In the genomic region with DNA sequence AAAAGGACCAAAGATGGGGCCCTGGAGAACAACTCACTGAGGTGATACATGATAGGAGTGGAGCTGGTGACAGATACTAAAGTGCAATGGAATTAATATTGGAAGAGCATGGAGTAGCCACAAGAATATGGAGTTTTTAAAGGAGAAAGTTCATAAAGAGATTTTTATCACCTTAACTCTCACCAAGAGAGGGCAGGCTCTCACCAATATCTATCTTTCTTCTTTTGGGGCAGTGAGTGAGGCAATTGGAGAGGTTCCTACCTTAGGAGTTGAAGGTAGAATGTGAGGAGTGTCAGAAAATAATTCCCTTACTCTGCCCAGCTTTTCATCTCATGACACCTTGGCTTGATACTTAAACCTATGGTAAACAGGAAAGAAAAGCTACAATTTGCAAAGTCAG, we compare ENCODE assay signal across 1 cellular context.
TF ChIP-seq lines count a peak whose summit lies in the region.

No MANE protein-coding gene starts in this region.

TF ChIP-seq in HCT116, 20 proteins besides CTCF, POLR2A, EP300 and RAD21 (continued from another document):
- TF ChIP-seq, protein P1, sequence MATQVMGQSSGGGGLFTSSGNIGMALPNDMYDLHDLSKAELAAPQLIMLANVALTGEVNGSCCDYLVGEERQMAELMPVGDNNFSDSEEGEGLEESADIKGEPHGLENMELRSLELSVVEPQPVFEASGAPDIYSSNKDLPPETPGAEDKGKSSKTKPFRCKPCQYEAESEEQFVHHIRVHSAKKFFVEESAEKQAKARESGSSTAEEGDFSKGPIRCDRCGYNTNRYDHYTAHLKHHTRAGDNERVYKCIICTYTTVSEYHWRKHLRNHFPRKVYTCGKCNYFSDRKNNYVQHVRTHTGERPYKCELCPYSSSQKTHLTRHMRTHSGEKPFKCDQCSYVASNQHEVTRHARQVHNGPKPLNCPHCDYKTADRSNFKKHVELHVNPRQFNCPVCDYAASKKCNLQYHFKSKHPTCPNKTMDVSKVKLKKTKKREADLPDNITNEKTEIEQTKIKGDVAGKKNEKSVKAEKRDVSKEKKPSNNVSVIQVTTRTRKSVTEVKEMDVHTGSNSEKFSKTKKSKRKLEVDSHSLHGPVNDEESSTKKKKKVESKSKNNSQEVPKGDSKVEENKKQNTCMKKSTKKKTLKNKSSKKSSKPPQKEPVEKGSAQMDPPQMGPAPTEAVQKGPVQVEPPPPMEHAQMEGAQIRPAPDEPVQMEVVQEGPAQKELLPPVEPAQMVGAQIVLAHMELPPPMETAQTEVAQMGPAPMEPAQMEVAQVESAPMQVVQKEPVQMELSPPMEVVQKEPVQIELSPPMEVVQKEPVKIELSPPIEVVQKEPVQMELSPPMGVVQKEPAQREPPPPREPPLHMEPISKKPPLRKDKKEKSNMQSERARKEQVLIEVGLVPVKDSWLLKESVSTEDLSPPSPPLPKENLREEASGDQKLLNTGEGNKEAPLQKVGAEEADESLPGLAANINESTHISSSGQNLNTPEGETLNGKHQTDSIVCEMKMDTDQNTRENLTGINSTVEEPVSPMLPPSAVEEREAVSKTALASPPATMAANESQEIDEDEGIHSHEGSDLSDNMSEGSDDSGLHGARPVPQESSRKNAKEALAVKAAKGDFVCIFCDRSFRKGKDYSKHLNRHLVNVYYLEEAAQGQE (IDR thresholded peaks at IDR 0.05; ENCODE audit: low read depth): no peak
- TF ChIP-seq CBX3 (IDR thresholded peaks at IDR 0.05; ENCODE audit: low read depth) (no peak), SP1 (IDR thresholded peaks at IDR 0.05; ENCODE audit: low read depth) (no peak), CEBPB (IDR thresholded peaks at IDR 0.05; ENCODE audit: low read depth) (no peak), EGR1 (IDR thresholded peaks at IDR 0.05; ENCODE audit: low read depth) (no peak), JUND (IDR thresholded peaks at IDR 0.05) (no peak), ZFX (IDR thresholded peaks at IDR 0.05) (no peak), ZNF274 (IDR thresholded peaks at IDR 0.05; ENCODE audit: low read depth, low read length) (no peak), ATF3 (IDR thresholded peaks at IDR 0.05) (no peak)
- TF ChIP-seq, protein P2, sequence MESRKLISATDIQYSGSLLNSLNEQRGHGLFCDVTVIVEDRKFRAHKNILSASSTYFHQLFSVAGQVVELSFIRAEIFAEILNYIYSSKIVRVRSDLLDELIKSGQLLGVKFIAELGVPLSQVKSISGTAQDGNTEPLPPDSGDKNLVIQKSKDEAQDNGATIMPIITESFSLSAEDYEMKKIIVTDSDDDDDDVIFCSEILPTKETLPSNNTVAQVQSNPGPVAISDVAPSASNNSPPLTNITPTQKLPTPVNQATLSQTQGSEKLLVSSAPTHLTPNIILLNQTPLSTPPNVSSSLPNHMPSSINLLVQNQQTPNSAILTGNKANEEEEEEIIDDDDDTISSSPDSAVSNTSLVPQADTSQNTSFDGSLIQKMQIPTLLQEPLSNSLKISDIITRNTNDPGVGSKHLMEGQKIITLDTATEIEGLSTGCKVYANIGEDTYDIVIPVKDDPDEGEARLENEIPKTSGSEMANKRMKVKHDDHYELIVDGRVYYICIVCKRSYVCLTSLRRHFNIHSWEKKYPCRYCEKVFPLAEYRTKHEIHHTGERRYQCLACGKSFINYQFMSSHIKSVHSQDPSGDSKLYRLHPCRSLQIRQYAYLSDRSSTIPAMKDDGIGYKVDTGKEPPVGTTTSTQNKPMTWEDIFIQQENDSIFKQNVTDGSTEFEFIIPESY (IDR thresholded peaks at IDR 0.05; ENCODE audit: extremely low read depth, insufficient replicate concordance, low read length): no peak
